19 cellular contexts compared by ENCODE assay signal in genomic region chr10:112558476-112559166, GRCh38.
DNase-seq lines count a peak whose midpoint lies in the region; ATAC-seq and TF ChIP-seq lines count a peak whose summit lies in the region.
"Had no signal": no experiment of that assay in that cellular context is flagged by ENCODE, and none has a peak within 500 bp of the region (broad histone marks: within the 10 kb centered on the region; RNA-seq: fewer than 3 reads in every experiment).

No MANE protein-coding gene starts in this region.

- no peak for TF ChIP-seq CTCF in SK-N-SH (IDR thresholded peaks at IDR 0.05)
- no peak for TF ChIP-seq CTCF in HEK293 (tag by site-specific recombination; IDR thresholded peaks at IDR 0.05)
- no peak for TF ChIP-seq CTCF in omental fat pad (IDR thresholded peaks at IDR 0.05)

- WGBS in SK-N-SH (ENCODE audit: low lambda C conversion rate): 90% methylated on average over 4 of the region's 4 CpGs

- H3K4me3 ChIP-seq in SK-N-SH (ENCODE audit: low read depth in 2 of 2, low read length in 1 of 2): no peak overlapping the region
- no peak overlapping the region for H3K4me3 ChIP-seq in HEK293 (ENCODE audit: low read depth, low read length)
- H3K4me3 ChIP-seq: A549; BLaER1 treated with 17β-estradiol and CSF1 and Interleukin-3, amounts not matched to agents 10 nM and 100 nM; GM12878; HAP-1 had no signal

- CTCF ChIA-PET in SK-N-SH (lab: Yijun Ruan, JAX) (interaction anchor here (1.2 to 2.6 kb wide), 3 partner anchors 82 to 826 kb away, joined by 3 to 14 read pairs (median 7); no protein-coding TSS in a partner anchor), HEK293 (lab: Yijun Ruan, JAX) (interaction anchor here (0.6 to 1.1 kb wide), 3 partner anchors 14 to 226 kb away, joined by 3 to 4 read pairs (median 3); no protein-coding TSS in a partner anchor)

- intact Hi-C loops in left colon (cut with DNase I, micrococcal nuclease): no loop called here

- ATAC-seq in SK-N-SH treated with all-trans-retinoic acid at 6 μM for 48 hours (no peak), left colon (peak; percentile 51), GM19328 (IDR thresholded peaks at IDR 0.05; ENCODE audit: unreplicated experiment) (no peak), omental fat pad (ENCODE audit: low FRiP score) (no peak)
- ATAC-seq: A549, GM12878 had no signal

- H4K20me1 ChIP-seq in SK-N-SH (ENCODE audit: insufficient read depth): no peaks in the 10 kb centered on the region

- DNase-seq in SK-N-SH (no peak), left colon (no peak), omental fat pad (ENCODE audit: low spot score) (no peak), NCI-H774 (lab: John Stamatoyannopoulos, UW) (no peak)
- DNase-seq: 8988T; CD4-positive, alpha-beta T cell; DMS 273 treated with DMSO at 0.1 percent for 48 hours; DMS79; EL; GDM1; GOT3; HFFc6 had no signal

- H3K4me1 ChIP-seq in SK-N-SH (ENCODE audit: control insufficient read depth in 1 of 2, insufficient read depth in 2 of 2, low read depth in 1 of 2, low read length in 1 of 2) (peaks cover 0 to 7% of the 10 kb centered on the region in 2 experiments; a peak in 2 of 4 replicates), HEK293 (ENCODE audit: control insufficient read depth, insufficient read depth, low read length) (peaks cover 21% of the 10 kb centered on the region)
- H3K4me1 ChIP-seq: BLaER1 treated with 17β-estradiol and CSF1 and Interleukin-3, amounts not matched to agents 10 nM and 100 nM had no signal

- no peaks in the 10 kb centered on the region for H3K9me3 ChIP-seq in SK-N-SH
- no peaks in the 10 kb centered on the region for H3K9me3 ChIP-seq in HEK293 (ENCODE audit: control insufficient read depth, insufficient read depth, low read depth, low read length)
- H3K9me3 ChIP-seq: A549; BLaER1 treated with 17β-estradiol and CSF1 and Interleukin-3, amounts not matched to agents 10 nM and 100 nM; HAP-1 had no signal

- H3K27me3 ChIP-seq in SK-N-SH (ENCODE audit: insufficient read depth): no peaks in the 10 kb centered on the region
- H3K27me3 ChIP-seq: BLaER1 treated with 17β-estradiol and CSF1 and Interleukin-3, amounts not matched to agents 10 nM and 100 nM had no signal

- TF ChIP-seq RAD21 in SK-N-SH (IDR thresholded peaks at IDR 0.05; ENCODE audit: low read length): no peak

- no peaks in the 10 kb centered on the region for H3F3A ChIP-seq in SK-N-SH (replicated peaks; ENCODE audit: insufficient read depth)

- POLR2A ChIA-PET in SK-N-SH (lab: Yijun Ruan, JAX) (no interaction called here), HEK293 (lab: Yijun Ruan, JAX) (no interaction called here)

- no peaks in the 10 kb centered on the region for H3K79me2 ChIP-seq in SK-N-SH (ENCODE audit: insufficient read depth)

- H3K36me3 ChIP-seq in SK-N-SH (replicated peaks in 1 of 2; ENCODE audit: control insufficient read depth in 1 of 2, insufficient read depth in 2 of 2, low read length in 1 of 2): peaks cover 0 to 4% of the 10 kb centered on the region in 2 experiments
- no peaks in the 10 kb centered on the region for H3K36me3 ChIP-seq in HEK293 (ENCODE audit: control insufficient read depth in 2 of 2, insufficient read depth in 1 of 2, low read length in 2 of 2)
- H3K36me3 ChIP-seq: HAP-1 had no signal

- H3K27ac ChIP-seq in SK-N-SH (ENCODE audit: low read depth in 2 of 2, low read length in 1 of 2) (no peak overlapping the region), HEK293 (ENCODE audit: extremely low read depth, low read depth, low read length) (no peak overlapping the region)
- H3K27ac ChIP-seq: A549; BLaER1 treated with 17β-estradiol and CSF1 and Interleukin-3, amounts not matched to agents 10 nM and 100 nM had no signal

- H3K9ac ChIP-seq in SK-N-SH: no peak overlapping the region
- H3K9ac ChIP-seq: BLaER1 treated with 17β-estradiol and CSF1 and Interleukin-3, amounts not matched to agents 10 nM and 100 nM had no signal

- no peaks in the 10 kb centered on the region for H3K9me2 ChIP-seq in SK-N-SH

- H3K4me2 ChIP-seq in SK-N-SH: no peak overlapping the region
- H3K4me2 ChIP-seq: A549; BLaER1 treated with 17β-estradiol and CSF1 and Interleukin-3, amounts not matched to agents 10 nM and 100 nM had no signal

- TF ChIP-seq EP300 in SK-N-SH (IDR thresholded peaks at IDR 0.05; ENCODE audit: borderline replicate concordance in 1 of 2, low read depth in 1 of 2, low read length in 1 of 2): no peak

- H2AFZ ChIP-seq in SK-N-SH (ENCODE audit: low read depth): no peak overlapping the region

TF ChIP-seq in SK-N-SH, 30 proteins besides CTCF, POLR2A, EP300 and RAD21:
- TF ChIP-seq POLR2AphosphoS5 (IDR thresholded peaks at IDR 0.05; ENCODE audit: low read depth, low read length): no peak
- TF ChIP-seq GATA2 (CRISPR knock-in tag; IDR thresholded peaks at IDR 0.05): peak; percentile 30; the same call in 1 of the 2 replicates
TF ChIP-seq in SK-N-SH: peak in this region for 1.

TF ChIP-seq in SK-N-SH treated with all-trans-retinoic acid at 6 μM for 48 hours, 23 proteins besides CTCF, POLR2A, EP300 and RAD21 (continues in another document):
- no peak for TF ChIP-seq ARNTL (CRISPR knock-in tag; IDR thresholded peaks at IDR 0.05; ENCODE audit: borderline replicate concordance, low read depth)
- no peak for TF ChIP-seq ESRRG (CRISPR knock-in tag; IDR thresholded peaks at IDR 0.05)
- TF ChIP-seq TOX (CRISPR knock-in tag; IDR thresholded peaks at IDR 0.05; ENCODE audit: borderline replicate concordance): no peak
- no peak for TF ChIP-seq PATZ1 (CRISPR knock-in tag; IDR thresholded peaks at IDR 0.05; ENCODE audit: borderline replicate concordance)
- no peak for TF ChIP-seq CSRNP3 (CRISPR knock-in tag; IDR thresholded peaks at IDR 0.05)
- TF ChIP-seq ISL1 (CRISPR knock-in tag; IDR thresholded peaks at IDR 0.05): no peak
- no peak for TF ChIP-seq RARB (CRISPR knock-in tag; IDR thresholded peaks at IDR 0.05)

TF ChIP-seq in HEK293, 187 proteins besides CTCF, POLR2A, EP300 and RAD21:
- TF ChIP-seq ZNF785 (tag by site-specific recombination; IDR thresholded peaks at IDR 0.05): no peak
- no peak for TF ChIP-seq ZNF548 (tag by site-specific recombination; IDR thresholded peaks at IDR 0.05)
- TF ChIP-seq BCL6B (tag by site-specific recombination; IDR thresholded peaks at IDR 0.05): peak; percentile 63; the same call in 1 of the 2 replicates
